22 cellular contexts compared by ENCODE assay signal in the genomic region with DNA sequence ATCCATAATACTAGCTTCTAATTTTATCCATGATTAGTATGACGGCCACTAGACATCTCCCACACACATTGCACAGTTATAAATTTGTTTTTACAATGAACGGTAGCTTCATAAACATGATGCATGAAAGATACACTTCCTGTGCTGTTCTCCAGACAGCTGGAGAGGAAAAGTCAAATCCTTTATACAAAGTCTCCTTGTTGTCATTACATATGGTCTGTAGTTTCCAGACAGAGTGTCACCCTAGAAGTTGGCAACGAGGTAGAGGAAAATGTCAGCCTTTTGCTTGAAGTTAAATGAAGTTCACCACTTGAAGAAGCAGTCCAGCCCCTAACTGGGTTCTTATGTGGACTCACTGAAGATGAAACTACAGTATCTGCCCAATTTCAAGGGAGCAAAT.
"Had no signal": no experiment of that assay in that cellular context is flagged by ENCODE, and none has a peak within 500 bp of the region (broad histone marks: within the 10 kb centered on the region; RNA-seq: fewer than 3 reads in every experiment).

No MANE protein-coding gene starts in this region.

- H3K4me1 ChIP-seq: foreskin keratinocyte, right atrium auricular region, stomach had no signal

- H3K36me3 ChIP-seq: esophagus muscularis mucosa, heart right ventricle, ovary, right atrium auricular region, sigmoid colon, stomach had no signal

- H3K36me3 Mint-ChIP-seq: natural killer cell had no signal

- FAIRE-seq: endometrium, islet of Langerhans had no signal

- H3K4me3 Mint-ChIP-seq: natural killer cell, neural crest cell had no signal

- H3K27ac ChIP-seq: epithelial cell of prostate, esophagus muscularis mucosa, foreskin keratinocyte, heart right ventricle, ovary, right atrium auricular region, sigmoid colon, skin epidermis, stomach had no signal

- H3K27ac Mint-ChIP-seq: natural killer cell had no signal

- ATAC-seq: foreskin keratinocyte, heart right ventricle, left lobe of liver, natural killer cell had no signal

- H3K27me3 ChIP-seq: esophagus muscularis mucosa, heart right ventricle, ovary, right atrium auricular region, sigmoid colon, stomach had no signal

- H3K4me1 Mint-ChIP-seq: natural killer cell had no signal

- H3K4me3 ChIP-seq: esophagus muscularis mucosa, heart right ventricle, ovary, right atrium auricular region, sigmoid colon, skin epidermis, stomach had no signal

- H3K9me3 ChIP-seq: esophagus muscularis mucosa, heart right ventricle, ovary, right atrium auricular region, sigmoid colon, stomach had no signal

- DNase-seq: effector memory CD4-positive, alpha-beta T cell; foreskin keratinocyte; heart right ventricle; hypothalamus; kidney glomerular epithelial cell; mammary epithelial cell; natural killer cell; nucleus accumbens; ovary; sigmoid colon; stimulated activated CD4-positive, alpha-beta T cell treated with anti-CD3 and anti-CD28 coated beads, Interleukin-12 subunit alpha, Interleukin-12 subunit beta, amount 100 ng/mL, for 4 hours; stimulated activated naive CD4-positive, alpha-beta T cell; stomach; trophoblast cell had no signal

- H3K9me3 Mint-ChIP-seq: natural killer cell, neural crest cell had no signal
